In the genomic region with DNA sequence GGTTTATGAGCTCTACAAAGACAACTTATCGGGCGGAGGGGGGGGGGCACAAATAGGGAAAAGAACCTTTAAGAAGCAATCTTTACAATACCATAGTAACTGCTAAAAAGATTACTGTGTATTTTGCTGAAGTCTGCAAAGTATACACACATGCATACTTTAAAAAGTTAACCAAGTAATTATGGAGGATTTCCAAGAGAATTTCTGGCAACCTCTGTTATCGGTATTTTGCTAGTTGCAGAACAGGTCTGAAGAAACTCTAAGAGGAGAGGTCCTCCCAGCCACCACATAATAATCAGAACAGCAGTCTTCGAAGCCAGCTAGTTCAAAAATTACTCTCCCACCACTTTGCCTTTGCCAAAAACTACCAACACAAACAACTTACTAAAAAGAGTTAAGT, we compare ENCODE assay signal across 16 cellular contexts. TPM values are rescaled to one million over a fixed set of nuclear protein-coding genes. Genes with fewer than 3 reads are reported as not detected.
A peak's percentile ranks its signal among the peaks of the same experiment; 100 is the strongest.
DNase-seq lines count a peak whose midpoint lies in the region; ATAC-seq and TF ChIP-seq lines count a peak whose summit lies in the region.
"Had no signal": no experiment of that assay in that cellular context is flagged by ENCODE, and none has a peak within 500 bp of the region (broad histone marks: within the 10 kb centered on the region; RNA-seq: fewer than 3 reads in every experiment).

No MANE protein-coding gene starts in this region.

- no peak for TF ChIP-seq POLR2A in tibial nerve (IDR thresholded peaks at IDR 0.05)

- H3K4me1 ChIP-seq in tibial nerve = no peaks in the 10 kb centered on the region
- H3K4me1 ChIP-seq: BLaER1, Caco-2, HAP-1 had no signal

- TF ChIP-seq CTCF in LNCaP clone FGC (IDR thresholded peaks at IDR 0.05; ENCODE audit: control insufficient read depth, extremely low read depth, insufficient read depth) (no peak), astrocyte of the cerebellum (IDR thresholded peaks at IDR 0.05; ENCODE audit: low read depth, low read length, missing control alignments) (no peak), nephron (IDR thresholded peaks at IDR 0.05; ENCODE audit: unreplicated experiment in 3 of 3) (no peak), tibial nerve (IDR thresholded peaks at IDR 0.05) (no peak)

- no peaks in the 10 kb centered on the region for H3K9me3 Mint-ChIP-seq in nephron
- H3K9me3 Mint-ChIP-seq: CD8-positive, alpha-beta memory T cell had no signal

- TF ChIP-seq EP300 in tibial nerve (IDR thresholded peaks at IDR 0.05) = no peak

- peak overlapping the region in 2 of 3 experiments; percentile 21 to 43 for H3K27ac Mint-ChIP-seq in nephron

- 65 to 69% methylated on average over 4 of the region's 4 CpGs for WGBS in tibial nerve, 2 donors

- H3K27me3 ChIP-seq in tibial nerve = no peaks in the 10 kb centered on the region
- H3K27me3 ChIP-seq: BLaER1 had no signal

- peaks cover 0 to 33% (median 0%) of the 10 kb centered on the region in 3 donors for H3K36me3 ChIP-seq in tibial nerve

- no peak for ATAC-seq in HG03280 (IDR thresholded peaks at IDR 0.05; ENCODE audit: unreplicated experiment)
- ATAC-seq: HepG2 had no signal

- H3K4me3 Mint-ChIP-seq in nephron = no peak overlapping the region
- H3K4me3 Mint-ChIP-seq: CD8-positive, alpha-beta memory T cell had no signal

- peaks cover 43% of the 10 kb centered on the region for H3K36me3 Mint-ChIP-seq in nephron (ENCODE audit: low read depth)

- H3K9me3 ChIP-seq in tibial nerve = no peaks in the 10 kb centered on the region
- H3K9me3 ChIP-seq: BLaER1, Caco-2, HAP-1 had no signal

- H3K4me3 ChIP-seq in LNCaP clone FGC (ENCODE audit: low read depth, low read length) (no peak overlapping the region), astrocyte of the cerebellum (ENCODE audit: low read depth, low read length) (no peak overlapping the region), tibial nerve (no peak overlapping the region)
- H3K4me3 ChIP-seq: BLaER1, HAP-1 had no signal

- H3K27ac ChIP-seq in tibial nerve = no peak overlapping the region
- H3K27ac ChIP-seq: BLaER1 had no signal

- H3K27me3 Mint-ChIP-seq in nephron (ENCODE audit: low read depth) = no peaks in the 10 kb centered on the region
- H3K27me3 Mint-ChIP-seq: CD8-positive, alpha-beta memory T cell had no signal

- in situ Hi-C loops in astrocyte of the cerebellum (cut with HindIII; ENCODE audit: low sequenced_read_pairs) = no loop called here

- no peaks in the 10 kb centered on the region for H3K4me1 Mint-ChIP-seq in nephron

- DNase-seq in LNCaP clone FGC (ENCODE audit: low read depth) = peak; percentile 59
- DNase-seq in astrocyte of the cerebellum (ENCODE audit: low read depth) = peak; percentile 37
- DNase-seq in fibroblast of peridontal ligament (ENCODE audit: extremely low read depth) = peak; percentile 49
- no peak for DNase-seq in tibial nerve (ENCODE audit: low spot score in 2 of 2)
- no peak for DNase-seq in activated CD4-positive, CD25-positive, alpha-beta regulatory T cell (lab: John Stamatoyannopoulos, UW)
- DNase-seq: 8988T; AML-193; Caco-2; CD8-positive, alpha-beta memory T cell; DND-41; GDM1 had no signal

RNA-seq across cellular contexts. Expression of a gene that starts 56.1 kb away (rescaled TPM):
- 10 to 100 TPM; 29.7 to 36.9 (median 34.3) TPM for total RNA-seq in tibial nerve

Comparison
In these comparisons a context has a peak if more than half of its experiments do, and no peak if none do; other contexts are left out.
1. DNase-seq: peak in LNCaP clone FGC (single experiment), astrocyte of the cerebellum (single experiment) and fibroblast of peridontal ligament (single experiment); none in tibial nerve (0 of 2) and activated CD4-positive, CD25-positive, alpha-beta regulatory T cell (0 of 4).